Comparison of ENCODE assay signal across 8 cellular contexts in genomic region chr4:1009647-1010521, GRCh38. TPM values are rescaled to one million over a fixed set of nuclear protein-coding genes. Genes with fewer than 3 reads are reported as not detected.
DNase-seq lines count a peak whose midpoint lies in the region; ATAC-seq and TF ChIP-seq lines count a peak whose summit lies in the region.

No MANE protein-coding gene starts in this region.

- CTCF ChIA-PET in CD4-positive, alpha-beta T cell (lab: Charles Lee): interaction anchor here (0.8 to 1.6 kb wide), 3 partner anchors 23 to 228 kb away, joined by 3 read pairs; partner anchors contain the start of gene DGKQ
- CTCF ChIA-PET in activated CD4-positive, alpha-beta memory T cell treated with anti-CD3 and anti-CD28 coated beads, Interleukin-2, amount 10 ng/mL, durations not matched to agents 7 days and 5 days (lab: Charles Lee): interaction anchor here (0.9 to 1.3 kb wide), 3 partner anchors 76 to 267 kb away, joined by 3 read pairs; no protein-coding TSS in a partner anchor

- peak; percentile 50 to 81 (median 70) for DNase-seq in CD4-positive, alpha-beta T cell
- peak; percentile 69 for DNase-seq in NAMALWA (ENCODE audit: low spot score)
- DNase-seq in activated CD4-positive, alpha-beta memory T cell treated with anti-CD3 and anti-CD28 coated beads, Interleukin-2, amount 10 ng/mL, durations not matched to agents 7 days and 5 days: peak; percentile 78
- DNase-seq in effector CD8-positive, alpha-beta T cell (lab: John Stamatoyannopoulos, UW): peak; percentile 63
- peak; percentile 74 to 79 for DNase-seq in memory B cell (ENCODE audit: low spot score in 2 of 2)
- peak; percentile 57 for DNase-seq in stimulated activated CD8-positive, alpha-beta memory T cell treated with anti-CD3 and anti-CD28 coated beads, Interleukin-12 subunit alpha, Interleukin-12 subunit beta, amount 100 ng/mL, for 1 hour (ENCODE audit: low read depth)
- DNase-seq in SHP77 treated with DMSO at 0.1 percent for 48 hours (lab: John Stamatoyannopoulos, UW): no peak

- H3K4me1 Mint-ChIP-seq in CD4-positive, alpha-beta T cell (ENCODE audit: low read depth): peaks cover 14% of the 10 kb centered on the region
- peaks cover 13% of the 10 kb centered on the region for H3K4me1 Mint-ChIP-seq in activated CD4-positive, alpha-beta memory T cell treated with anti-CD3 and anti-CD28 coated beads, Interleukin-2, amount 10 ng/mL, durations not matched to agents 7 days and 5 days
- H3K4me1 Mint-ChIP-seq in memory B cell: peaks cover 15% of the 10 kb centered on the region

- peak; percentile 19 for TF ChIP-seq CTCF in CD4-positive, alpha-beta T cell (IDR thresholded peaks at IDR 0.05)

- peak; percentile 41 for ATAC-seq in CD4-positive, alpha-beta T cell (ENCODE audit: poor library complexity)
- ATAC-seq in GM21528 (IDR thresholded peaks at IDR 0.05; ENCODE audit: low FRiP score, unreplicated experiment) (peak; percentile 43), memory B cell (ENCODE audit: low read depth) (peak; percentile 57)

- H3K36me3 Mint-ChIP-seq in CD4-positive, alpha-beta T cell (ENCODE audit: low read depth): peaks cover 5% of the 10 kb centered on the region
- no peaks in the 10 kb centered on the region for H3K36me3 Mint-ChIP-seq in activated CD4-positive, alpha-beta memory T cell treated with anti-CD3 and anti-CD28 coated beads, Interleukin-2, amount 10 ng/mL, durations not matched to agents 7 days and 5 days (ENCODE audit: low read depth)
- H3K36me3 Mint-ChIP-seq in memory B cell: no peaks in the 10 kb centered on the region

- peaks cover 28% of the 10 kb centered on the region for H3K27me3 ChIP-seq in CD4-positive, alpha-beta T cell (ENCODE audit: control insufficient read depth, insufficient read depth, low read length)

- peak overlapping the region; percentile 62 for H3K27ac ChIP-seq in CD4-positive, alpha-beta T cell (ENCODE audit: low read depth, low read length)

- H3K9me3 ChIP-seq in CD4-positive, alpha-beta T cell (ENCODE audit: control insufficient read depth, low read length): no peaks in the 10 kb centered on the region

- H3K27me3 Mint-ChIP-seq in CD4-positive, alpha-beta T cell: peaks cover 45% of the 10 kb centered on the region
- peaks cover 29% of the 10 kb centered on the region for H3K27me3 Mint-ChIP-seq in activated CD4-positive, alpha-beta memory T cell treated with anti-CD3 and anti-CD28 coated beads, Interleukin-2, amount 10 ng/mL, durations not matched to agents 7 days and 5 days
- peaks cover 16% of the 10 kb centered on the region for H3K27me3 Mint-ChIP-seq in memory B cell

- H3K27ac Mint-ChIP-seq in CD4-positive, alpha-beta T cell: peak overlapping the region; percentile 97
- peak overlapping the region; percentile 82 for H3K27ac Mint-ChIP-seq in activated CD4-positive, alpha-beta memory T cell treated with anti-CD3 and anti-CD28 coated beads, Interleukin-2, amount 10 ng/mL, durations not matched to agents 7 days and 5 days
- peak overlapping the region; percentile 82 for H3K27ac Mint-ChIP-seq in memory B cell

- intact Hi-C loops in CD4-positive, alpha-beta T cell (cut with DNase I, micrococcal nuclease): loop anchor here (1.0 to 5.0 kb wide), 9 partner anchors 23 to 571 kb away; partner anchors contain the start of genes UVSSA (in 2 of the 2), CTBP1 (in 1 of the 2), GAK (in 1 of the 2) and IDUA (in 1 of the 2)

- POLR2A ChIA-PET in CD4-positive, alpha-beta T cell (lab: Charles Lee): interaction anchor here (0.6 to 3.0 kb wide), 7 partner anchors 23 to 1457 kb away, joined by 3 to 14 read pairs (median 4); partner anchors contain the start of genes DGKQ, GAK, IDUA and SLBP
- POLR2A ChIA-PET in activated CD4-positive, alpha-beta memory T cell treated with anti-CD3 and anti-CD28 coated beads, Interleukin-2, amount 10 ng/mL, durations not matched to agents 7 days and 5 days (lab: Charles Lee): interaction anchor here (0.9 to 2.0 kb wide), 8 partner anchors 21 to 337 kb away, joined by 3 to 11 read pairs (median 4); partner anchors contain the start of genes CTBP1, GAK, IDUA and TMEM175

- H3K4me3 Mint-ChIP-seq in CD4-positive, alpha-beta T cell: peak overlapping the region; percentile 91
- peak overlapping the region; percentile 76 for H3K4me3 Mint-ChIP-seq in activated CD4-positive, alpha-beta memory T cell treated with anti-CD3 and anti-CD28 coated beads, Interleukin-2, amount 10 ng/mL, durations not matched to agents 7 days and 5 days
- peak overlapping the region; percentile 91 for H3K4me3 Mint-ChIP-seq in memory B cell

- H3K9me3 Mint-ChIP-seq in CD4-positive, alpha-beta T cell: no peaks in the 10 kb centered on the region
- H3K9me3 Mint-ChIP-seq in activated CD4-positive, alpha-beta memory T cell treated with anti-CD3 and anti-CD28 coated beads, Interleukin-2, amount 10 ng/mL, durations not matched to agents 7 days and 5 days: no peaks in the 10 kb centered on the region
- no peaks in the 10 kb centered on the region for H3K9me3 Mint-ChIP-seq in memory B cell

RNA-seq across cellular contexts. Expression of gene FGFRL1, which starts 1.5 kb away (rescaled TPM):
- 10 to 100 TPM; 21.8 to 25.0 TPM for total RNA-seq in CD4-positive, alpha-beta T cell
- total RNA-seq in activated CD4-positive, alpha-beta memory T cell treated with anti-CD3 and anti-CD28 coated beads, Interleukin-2, amount 10 ng/mL, durations not matched to agents 7 days and 5 days: 1 to 10 TPM; 7.1 to 8.9 TPM

RNA-seq across cellular contexts. Expression of gene SLC26A1, which starts 16.7 kb away (rescaled TPM):
- total RNA-seq in CD4-positive, alpha-beta T cell: not detected
- under 1 TPM in 1 of 2 experiments, not detected in 1; 0.20 TPM for total RNA-seq in activated CD4-positive, alpha-beta memory T cell treated with anti-CD3 and anti-CD28 coated beads, Interleukin-2, amount 10 ng/mL, durations not matched to agents 7 days and 5 days

RNA-seq across cellular contexts. Expression of gene IDUA, which starts 23.0 kb away (rescaled TPM):
- 10 to 100 TPM; 70.2 to 77.8 TPM for total RNA-seq in CD4-positive, alpha-beta T cell
- total RNA-seq in activated CD4-positive, alpha-beta memory T cell treated with anti-CD3 and anti-CD28 coated beads, Interleukin-2, amount 10 ng/mL, durations not matched to agents 7 days and 5 days: 10 to 100 TPM; 18.8 to 19.0 TPM

RNA-seq across cellular contexts. Expression of gene DGKQ, which starts 36.5 kb away (rescaled TPM):
- 10 to 100 TPM; 17.6 to 19.2 TPM for total RNA-seq in CD4-positive, alpha-beta T cell
- total RNA-seq in activated CD4-positive, alpha-beta memory T cell treated with anti-CD3 and anti-CD28 coated beads, Interleukin-2, amount 10 ng/mL, durations not matched to agents 7 days and 5 days: 10 to 100 TPM; 13.8 to 14.7 TPM
